In the genomic region with DNA sequence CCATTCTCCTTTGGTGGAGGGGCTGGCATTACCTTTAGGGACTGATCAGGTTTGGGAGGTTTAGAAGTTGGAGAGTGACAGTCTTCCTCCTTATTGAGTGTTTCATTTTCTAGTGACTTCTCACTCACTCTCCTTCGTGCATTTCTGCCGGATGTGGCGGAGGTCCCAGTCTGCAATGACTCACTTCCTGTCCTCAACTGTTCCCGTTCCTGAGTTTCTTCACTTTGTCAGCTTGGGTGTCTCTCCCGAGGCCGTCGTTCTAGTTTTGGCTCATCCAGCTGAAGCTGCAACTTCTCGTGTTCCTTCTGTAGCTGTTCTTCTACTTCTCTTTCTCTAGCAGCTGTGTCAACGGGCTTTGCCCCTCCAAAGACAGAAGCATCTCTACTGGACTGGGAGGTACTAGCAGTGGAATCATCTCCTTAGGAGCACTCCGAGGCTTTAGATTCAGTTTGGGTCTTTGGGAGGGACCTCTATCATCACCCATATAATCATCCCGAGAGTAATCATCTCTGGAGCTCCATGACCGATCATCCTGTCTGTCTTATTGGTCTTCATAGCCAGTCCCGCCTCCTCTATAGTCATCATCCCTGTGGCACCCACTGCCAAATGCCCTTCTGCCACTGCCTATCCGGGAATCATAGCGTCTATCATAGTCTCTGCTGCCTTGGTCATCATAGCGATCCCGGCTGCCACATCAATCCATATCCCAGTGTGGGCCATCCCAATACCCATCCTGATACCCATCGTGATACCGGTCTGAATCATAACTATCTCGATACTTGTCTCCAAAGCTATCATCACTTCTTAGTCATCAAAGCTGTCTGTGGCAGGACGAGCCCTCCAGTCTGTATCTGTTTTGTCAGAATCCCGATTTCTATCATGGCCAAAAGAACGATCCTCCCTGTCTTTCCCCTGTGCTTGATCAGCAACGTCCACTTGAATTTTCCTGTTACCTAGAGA, we compare ENCODE assay signal across 1 cellular context.
TF ChIP-seq lines count a peak whose summit lies in the region.

No MANE protein-coding gene starts in this region.

TF ChIP-seq in HepG2, 621 proteins besides CTCF, POLR2A, EP300 and RAD21 (continued from another document):
- TF ChIP-seq, protein P1, sequence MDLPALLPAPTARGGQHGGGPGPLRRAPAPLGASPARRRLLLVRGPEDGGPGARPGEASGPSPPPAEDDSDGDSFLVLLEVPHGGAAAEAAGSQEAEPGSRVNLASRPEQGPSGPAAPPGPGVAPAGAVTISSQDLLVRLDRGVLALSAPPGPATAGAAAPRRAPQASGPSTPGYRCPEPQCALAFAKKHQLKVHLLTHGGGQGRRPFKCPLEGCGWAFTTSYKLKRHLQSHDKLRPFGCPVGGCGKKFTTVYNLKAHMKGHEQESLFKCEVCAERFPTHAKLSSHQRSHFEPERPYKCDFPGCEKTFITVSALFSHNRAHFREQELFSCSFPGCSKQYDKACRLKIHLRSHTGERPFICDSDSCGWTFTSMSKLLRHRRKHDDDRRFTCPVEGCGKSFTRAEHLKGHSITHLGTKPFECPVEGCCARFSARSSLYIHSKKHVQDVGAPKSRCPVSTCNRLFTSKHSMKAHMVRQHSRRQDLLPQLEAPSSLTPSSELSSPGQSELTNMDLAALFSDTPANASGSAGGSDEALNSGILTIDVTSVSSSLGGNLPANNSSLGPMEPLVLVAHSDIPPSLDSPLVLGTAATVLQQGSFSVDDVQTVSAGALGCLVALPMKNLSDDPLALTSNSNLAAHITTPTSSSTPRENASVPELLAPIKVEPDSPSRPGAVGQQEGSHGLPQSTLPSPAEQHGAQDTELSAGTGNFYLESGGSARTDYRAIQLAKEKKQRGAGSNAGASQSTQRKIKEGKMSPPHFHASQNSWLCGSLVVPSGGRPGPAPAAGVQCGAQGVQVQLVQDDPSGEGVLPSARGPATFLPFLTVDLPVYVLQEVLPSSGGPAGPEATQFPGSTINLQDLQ (CRISPR knock-in tag; IDR thresholded peaks at IDR 0.05): no peak
- TF ChIP-seq ZNF788 (CRISPR knock-in tag; IDR thresholded peaks at IDR 0.05; ENCODE audit: borderline replicate concordance) (no peak), ZNF510 (CRISPR knock-in tag; IDR thresholded peaks at IDR 0.05; ENCODE audit: low read depth) (no peak), EED (CRISPR knock-in tag; IDR thresholded peaks at IDR 0.05) (no peak), NFE2L1 (CRISPR knock-in tag; IDR thresholded peaks at IDR 0.05; ENCODE audit: borderline replicate concordance) (no peak)
- TF ChIP-seq, protein P2, sequence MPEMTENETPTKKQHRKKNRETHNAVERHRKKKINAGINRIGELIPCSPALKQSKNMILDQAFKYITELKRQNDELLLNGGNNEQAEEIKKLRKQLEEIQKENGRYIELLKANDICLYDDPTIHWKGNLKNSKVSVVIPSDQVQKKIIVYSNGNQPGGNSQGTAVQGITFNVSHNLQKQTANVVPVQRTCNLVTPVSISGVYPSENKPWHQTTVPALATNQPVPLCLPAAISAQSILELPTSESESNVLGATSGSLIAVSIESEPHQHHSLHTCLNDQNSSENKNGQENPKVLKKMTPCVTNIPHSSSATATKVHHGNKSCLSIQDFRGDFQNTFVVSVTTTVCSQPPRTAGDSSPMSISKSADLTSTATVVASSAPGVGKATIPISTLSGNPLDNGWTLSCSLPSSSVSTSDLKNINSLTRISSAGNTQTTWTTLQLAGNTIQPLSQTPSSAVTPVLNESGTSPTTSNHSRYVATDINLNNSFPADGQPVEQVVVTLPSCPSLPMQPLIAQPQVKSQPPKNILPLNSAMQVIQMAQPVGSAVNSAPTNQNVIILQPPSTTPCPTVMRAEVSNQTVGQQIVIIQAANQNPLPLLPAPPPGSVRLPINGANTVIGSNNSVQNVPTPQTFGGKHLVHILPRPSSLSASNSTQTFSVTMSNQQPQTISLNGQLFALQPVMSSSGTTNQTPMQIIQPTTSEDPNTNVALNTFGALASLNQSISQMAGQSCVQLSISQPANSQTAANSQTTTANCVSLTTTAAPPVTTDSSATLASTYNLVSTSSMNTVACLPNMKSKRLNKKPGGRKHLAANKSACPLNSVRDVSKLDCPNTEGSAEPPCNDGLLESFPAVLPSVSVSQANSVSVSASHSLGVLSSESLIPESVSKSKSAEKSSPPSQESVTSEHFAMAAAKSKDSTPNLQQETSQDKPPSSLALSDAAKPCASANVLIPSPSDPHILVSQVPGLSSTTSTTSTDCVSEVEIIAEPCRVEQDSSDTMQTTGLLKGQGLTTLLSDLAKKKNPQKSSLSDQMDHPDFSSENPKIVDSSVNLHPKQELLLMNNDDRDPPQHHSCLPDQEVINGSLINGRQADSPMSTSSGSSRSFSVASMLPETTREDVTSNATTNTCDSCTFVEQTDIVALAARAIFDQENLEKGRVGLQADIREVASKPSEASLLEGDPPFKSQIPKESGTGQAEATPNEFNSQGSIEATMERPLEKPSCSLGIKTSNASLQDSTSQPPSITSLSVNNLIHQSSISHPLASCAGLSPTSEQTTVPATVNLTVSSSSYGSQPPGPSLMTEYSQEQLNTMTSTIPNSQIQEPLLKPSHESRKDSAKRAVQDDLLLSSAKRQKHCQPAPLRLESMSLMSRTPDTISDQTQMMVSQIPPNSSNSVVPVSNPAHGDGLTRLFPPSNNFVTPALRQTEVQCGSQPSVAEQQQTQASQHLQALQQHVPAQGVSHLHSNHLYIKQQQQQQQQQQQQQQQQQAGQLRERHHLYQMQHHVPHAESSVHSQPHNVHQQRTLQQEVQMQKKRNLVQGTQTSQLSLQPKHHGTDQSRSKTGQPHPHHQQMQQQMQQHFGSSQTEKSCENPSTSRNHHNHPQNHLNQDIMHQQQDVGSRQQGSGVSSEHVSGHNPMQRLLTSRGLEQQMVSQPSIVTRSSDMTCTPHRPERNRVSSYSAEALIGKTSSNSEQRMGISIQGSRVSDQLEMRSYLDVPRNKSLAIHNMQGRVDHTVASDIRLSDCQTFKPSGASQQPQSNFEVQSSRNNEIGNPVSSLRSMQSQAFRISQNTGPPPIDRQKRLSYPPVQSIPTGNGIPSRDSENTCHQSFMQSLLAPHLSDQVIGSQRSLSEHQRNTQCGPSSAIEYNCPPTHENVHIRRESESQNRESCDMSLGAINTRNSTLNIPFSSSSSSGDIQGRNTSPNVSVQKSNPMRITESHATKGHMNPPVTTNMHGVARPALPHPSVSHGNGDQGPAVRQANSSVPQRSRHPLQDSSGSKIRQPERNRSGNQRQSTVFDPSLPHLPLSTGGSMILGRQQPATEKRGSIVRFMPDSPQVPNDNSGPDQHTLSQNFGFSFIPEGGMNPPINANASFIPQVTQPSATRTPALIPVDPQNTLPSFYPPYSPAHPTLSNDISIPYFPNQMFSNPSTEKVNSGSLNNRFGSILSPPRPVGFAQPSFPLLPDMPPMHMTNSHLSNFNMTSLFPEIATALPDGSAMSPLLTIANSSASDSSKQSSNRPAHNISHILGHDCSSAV (CRISPR knock-in tag; IDR thresholded peaks at IDR 0.05; ENCODE audit: borderline replicate concordance): no peak
